9 cellular contexts compared by ENCODE assay signal in the genomic region with DNA sequence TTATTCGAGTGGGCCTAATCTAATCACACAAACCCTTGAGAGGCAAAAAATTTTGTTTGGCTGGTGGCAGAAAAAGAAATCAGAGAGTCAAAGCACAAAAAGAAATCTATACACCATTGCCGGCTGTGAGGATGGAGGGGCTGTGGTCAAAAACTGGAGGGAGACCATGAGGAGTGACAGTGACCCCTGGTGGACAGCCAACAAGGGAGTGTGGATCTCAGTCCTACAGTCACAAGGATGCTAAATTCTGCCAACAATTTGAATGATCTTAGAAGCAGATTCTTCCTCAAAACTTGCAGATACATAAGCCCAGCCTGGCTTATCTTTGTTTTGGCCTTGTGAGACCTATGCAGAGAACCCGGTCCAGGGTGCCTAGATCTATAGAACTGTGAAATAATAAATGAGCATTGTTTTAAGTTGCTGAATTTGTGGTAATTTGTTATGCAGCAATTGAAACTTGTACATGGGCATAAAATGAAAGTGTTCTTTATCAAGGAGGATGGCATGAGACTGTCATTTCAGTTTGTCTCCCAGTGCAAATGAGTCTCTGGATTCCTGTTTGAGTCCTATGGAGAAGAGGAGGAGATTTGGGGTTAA.
A peak's percentile ranks its signal among the peaks of the same experiment; 100 is the strongest.
DNase-seq lines count a peak whose midpoint lies in the region; ATAC-seq and TF ChIP-seq lines count a peak whose summit lies in the region.
"Had no signal": no experiment of that assay in that cellular context is flagged by ENCODE, and none has a peak within 500 bp of the region (broad histone marks: within the 10 kb centered on the region; RNA-seq: fewer than 3 reads in every experiment).

No MANE protein-coding gene starts in this region.

- no peak overlapping the region for H3K4me3 ChIP-seq in foreskin fibroblast (ENCODE audit: low read depth in 1 of 2, low read length in 2 of 2)

- peak; percentile 55 for TF ChIP-seq CTCF in foreskin fibroblast (IDR thresholded peaks at IDR 0.05; ENCODE audit: low read depth, low read length)

- ATAC-seq in GM21786 (IDR thresholded peaks at IDR 0.05; ENCODE audit: unreplicated experiment) = peak; percentile 85
- ATAC-seq in stimulated activated effector memory CD8-positive, alpha-beta T cell treated with anti-CD3 and anti-CD28 coated beads, Interleukin-12 subunit alpha, Interleukin-12 subunit beta, amount 100 ng/mL, for 72 hours = no peak

- H3K9me3 Mint-ChIP-seq in stimulated activated effector memory CD8-positive, alpha-beta T cell treated with anti-CD3 and anti-CD28 coated beads, Interleukin-12 subunit alpha, Interleukin-12 subunit beta, amount 100 ng/mL, for 72 hours = no peaks in the 10 kb centered on the region

- DNase-seq in NCI-H2227 (lab: John Stamatoyannopoulos, UW; ENCODE audit: unreplicated experiment) = peak; percentile 3
- no peak for DNase-seq in NCI-H2227 treated with DMSO at 0.1 percent for 48 hours (lab: John Stamatoyannopoulos, UW)
- DNase-seq in M059J (ENCODE audit: low read depth) = peak; percentile 35
- DNase-seq in activated CD4-positive, alpha-beta T cell treated with anti-CD3 and anti-CD28 coated beads for 48 hours = peak; percentile 54
- peak in 1 of 2 donors; percentile 40 for DNase-seq in foreskin fibroblast
- DNase-seq in stimulated activated effector memory CD8-positive, alpha-beta T cell treated with anti-CD3 and anti-CD28 coated beads, Interleukin-12 subunit alpha, Interleukin-12 subunit beta, amount 100 ng/mL, for 72 hours (ENCODE audit: low spot score in 2 of 2) = peak; percentile 7 to 54
- no peak for DNase-seq in kidney glomerular epithelial cell (lab: John Stamatoyannopoulos, UW)

- H3K27ac Mint-ChIP-seq in stimulated activated effector memory CD8-positive, alpha-beta T cell treated with anti-CD3 and anti-CD28 coated beads, Interleukin-12 subunit alpha, Interleukin-12 subunit beta, amount 100 ng/mL, for 72 hours = no peak overlapping the region
- H3K27ac Mint-ChIP-seq: activated naive CD8-positive, alpha-beta T cell had no signal

- no peaks in the 10 kb centered on the region for H3K4me1 Mint-ChIP-seq in stimulated activated effector memory CD8-positive, alpha-beta T cell treated with anti-CD3 and anti-CD28 coated beads, Interleukin-12 subunit alpha, Interleukin-12 subunit beta, amount 100 ng/mL, for 72 hours

- no peaks in the 10 kb centered on the region for H3K36me3 Mint-ChIP-seq in stimulated activated effector memory CD8-positive, alpha-beta T cell treated with anti-CD3 and anti-CD28 coated beads, Interleukin-12 subunit alpha, Interleukin-12 subunit beta, amount 100 ng/mL, for 72 hours
- H3K36me3 Mint-ChIP-seq: activated naive CD8-positive, alpha-beta T cell had no signal

- H3K4me3 Mint-ChIP-seq in stimulated activated effector memory CD8-positive, alpha-beta T cell treated with anti-CD3 and anti-CD28 coated beads, Interleukin-12 subunit alpha, Interleukin-12 subunit beta, amount 100 ng/mL, for 72 hours = no peak overlapping the region
- H3K4me3 Mint-ChIP-seq: activated naive CD8-positive, alpha-beta T cell had no signal

Comparison
In these comparisons a context has a peak if more than half of its experiments do, and no peak if none do; other contexts are left out.
1. DNase-seq: peak in NCI-H2227 (single experiment), M059J (single experiment), activated CD4-positive, alpha-beta T cell treated with anti-CD3 and anti-CD28 coated beads for 48 hours (single experiment) and stimulated activated effector memory CD8-positive, alpha-beta T cell treated with anti-CD3 and anti-CD28 coated beads, Interleukin-12 subunit alpha, Interleukin-12 subunit beta, amount 100 ng/mL, for 72 hours (2 of 2); none in NCI-H2227 treated with DMSO at 0.1 percent for 48 hours (single experiment) and kidney glomerular epithelial cell (single experiment).